11 cellular contexts compared by ENCODE assay signal in the genomic region with DNA sequence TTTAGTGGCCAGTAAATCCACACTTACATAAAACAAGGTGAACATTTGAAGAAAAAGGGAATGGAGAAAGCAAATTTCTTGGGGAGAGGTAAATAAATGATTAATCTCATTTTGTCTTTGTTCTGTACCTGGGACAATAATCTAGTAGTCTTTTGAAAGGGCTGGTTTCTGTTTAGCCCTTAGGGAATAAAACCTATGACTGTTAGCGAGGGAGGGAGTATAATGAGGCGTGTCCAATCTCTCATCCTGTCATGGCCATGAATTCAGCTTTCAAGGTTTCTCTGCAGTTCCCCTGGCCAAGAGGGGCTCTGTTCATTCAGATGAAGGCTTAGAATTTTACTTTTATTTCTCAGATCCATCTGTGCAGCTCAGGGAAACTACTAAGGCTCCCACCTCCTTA. TPM values are rescaled to one million over a fixed set of nuclear protein-coding genes. Genes with fewer than 3 reads are reported as not detected.
DNase-seq lines count a peak whose midpoint lies in the region; ATAC-seq and FAIRE-seq lines count a peak whose summit lies in the region.
"Had no signal": no experiment of that assay in that cellular context is flagged by ENCODE, and none has a peak within 500 bp of the region (broad histone marks: within the 10 kb centered on the region; RNA-seq: fewer than 3 reads in every experiment).

No MANE protein-coding gene starts in this region.

- DNase-seq in left colon, result no peak
- DNase-seq in RCC 7860 (ENCODE audit: low spot score), result no peak
- no peak for DNase-seq in NCI-H1436 treated with DMSO at 0.1 percent for 48 hours (lab: John Stamatoyannopoulos, UW)
- no peak for DNase-seq in posterior cingulate gyrus
- no peak for DNase-seq in activated CD4-positive, CD25-positive, alpha-beta regulatory T cell treated with anti-CD3 and anti-CD28 coated beads, Interleukin-2, amount 50 U/mL, for 72 hours
- DNase-seq: mammary epithelial cell, NCI-H1092 had no signal

- intact Hi-C loops in left colon (cut with DNase I, micrococcal nuclease), result no loop called here
- intact Hi-C loops in posterior cingulate gyrus (cut with DNase I), result no loop called here

- peak; percentile 99 for ATAC-seq in GM18861 (IDR thresholded peaks at IDR 0.05; ENCODE audit: unreplicated experiment)
- peak; percentile 96 for ATAC-seq in GM21786 (IDR thresholded peaks at IDR 0.05; ENCODE audit: unreplicated experiment)
- peak; percentile 70 for ATAC-seq in HG03439 (IDR thresholded peaks at IDR 0.05; ENCODE audit: unreplicated experiment)
- ATAC-seq in left colon, result peak; percentile 57

- FAIRE-seq in RCC 7860 (lab: Jason Lieb, UNC), result no peak
- FAIRE-seq: frontal cortex had no signal

RNA-seq across cellular contexts. Expression of a gene that starts 12.0 kb away (rescaled TPM):
- total RNA-seq in left colon, result 10 to 100 TPM; 35.0 to 40.2 TPM
